Comparison of ENCODE assay signal across 1 cellular context in genomic region chr11:63547076-63547475, GRCh38.
TF ChIP-seq lines count a peak whose summit lies in the region.

No MANE protein-coding gene starts in this region.

TF ChIP-seq in WTC11, 78 proteins besides CTCF, POLR2A, EP300 and RAD21:
- TF ChIP-seq SMAD4 (CRISPR knock-in tag; IDR thresholded peaks at IDR 0.05) (no peak), TEAD4 (CRISPR knock-in tag; IDR thresholded peaks at IDR 0.05) (no peak), EMX1 (CRISPR knock-in tag; IDR thresholded peaks at IDR 0.05) (no peak), ELF4 (CRISPR knock-in tag; IDR thresholded peaks at IDR 0.05; ENCODE audit: low read depth) (no peak)
- TF ChIP-seq, protein P1, sequence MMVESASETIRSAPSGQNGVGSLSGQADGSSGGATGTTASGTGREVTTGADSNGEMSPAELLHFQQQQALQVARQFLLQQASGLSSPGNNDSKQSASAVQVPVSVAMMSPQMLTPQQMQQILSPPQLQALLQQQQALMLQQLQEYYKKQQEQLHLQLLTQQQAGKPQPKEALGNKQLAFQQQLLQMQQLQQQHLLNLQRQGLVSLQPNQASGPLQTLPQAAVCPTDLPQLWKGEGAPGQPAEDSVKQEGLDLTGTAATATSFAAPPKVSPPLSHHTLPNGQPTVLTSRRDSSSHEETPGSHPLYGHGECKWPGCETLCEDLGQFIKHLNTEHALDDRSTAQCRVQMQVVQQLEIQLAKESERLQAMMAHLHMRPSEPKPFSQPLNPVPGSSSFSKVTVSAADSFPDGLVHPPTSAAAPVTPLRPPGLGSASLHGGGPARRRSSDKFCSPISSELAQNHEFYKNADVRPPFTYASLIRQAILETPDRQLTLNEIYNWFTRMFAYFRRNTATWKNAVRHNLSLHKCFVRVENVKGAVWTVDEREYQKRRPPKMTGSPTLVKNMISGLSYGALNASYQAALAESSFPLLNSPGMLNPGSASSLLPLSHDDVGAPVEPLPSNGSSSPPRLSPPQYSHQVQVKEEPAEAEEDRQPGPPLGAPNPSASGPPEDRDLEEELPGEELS (CRISPR knock-in tag; IDR thresholded peaks at IDR 0.05): no peak
TF ChIP-seq in WTC11: peak in this region for 0.
